17 cellular contexts compared by ENCODE assay signal in genomic region chr20:34747479-34747878, GRCh38.
"Had no signal": no experiment of that assay in that cellular context is flagged by ENCODE, and none has a peak within 500 bp of the region (broad histone marks: within the 10 kb centered on the region; RNA-seq: fewer than 3 reads in every experiment).

No MANE protein-coding gene starts in this region.

- H3K4me3 ChIP-seq: lung, neural progenitor cell, spleen, upper lobe of left lung had no signal

- H3K27me3 ChIP-seq: neural progenitor cell, spleen, upper lobe of left lung had no signal

- ATAC-seq: naive thymus-derived CD8-positive, alpha-beta T cell; stimulated activated naive CD8-positive, alpha-beta T cell treated with anti-CD3 and anti-CD28 coated beads, Interleukin-15, Interleukin-2, amounts not matched to agents 100 U/mL and 50 U/mL, for 24 hours had no signal

- H3K9ac ChIP-seq: neural progenitor cell had no signal

- H3K9me3 Mint-ChIP-seq: activated naive CD4-positive, alpha-beta T cell treated with anti-CD3 and anti-CD28 coated beads for 36 hours; activated naive CD8-positive, alpha-beta T cell treated with anti-CD3 and anti-CD28 coated beads, Interleukin-2, amount 10 ng/mL, durations not matched to agents 7 days and 5 days; naive thymus-derived CD8-positive, alpha-beta T cell; neural progenitor cell had no signal

- DNase-seq: activated CD4-positive, CD25-positive, alpha-beta regulatory T cell treated with anti-CD3 and anti-CD28 coated beads, Interleukin-2, amount 50 U/mL, for 72 hours; activated effector memory CD4-positive, alpha-beta T cell treated with Interleukin-2 at 50 U/mL for 16 hours; activated naive CD4-positive, alpha-beta T cell treated with anti-CD3 and anti-CD28 coated beads for 36 hours; activated naive CD8-positive, alpha-beta T cell treated with anti-CD3 and anti-CD28 coated beads, Interleukin-2, amount 10 ng/mL, durations not matched to agents 7 days and 5 days; foreskin fibroblast; kidney; naive thymus-derived CD8-positive, alpha-beta T cell; posterior cingulate gyrus; retina; spleen; stimulated activated CD4-positive, alpha-beta T cell treated with anti-CD3 and anti-CD28 coated beads, Interleukin-4, amount 100 ng/mL, for 1 hour; stimulated activated naive CD8-positive, alpha-beta T cell treated with anti-CD3 and anti-CD28 coated beads, Interleukin-15, Interleukin-2, amounts not matched to agents 100 U/mL and 50 U/mL, for 24 hours; T-helper 1 cell; upper lobe of left lung; WERI-Rb-1 had no signal

- H3K4me3 Mint-ChIP-seq: activated naive CD4-positive, alpha-beta T cell treated with anti-CD3 and anti-CD28 coated beads for 36 hours; activated naive CD8-positive, alpha-beta T cell treated with anti-CD3 and anti-CD28 coated beads, Interleukin-2, amount 10 ng/mL, durations not matched to agents 7 days and 5 days; naive thymus-derived CD8-positive, alpha-beta T cell; neural progenitor cell had no signal

- H3K4me1 ChIP-seq: neural progenitor cell, spleen, upper lobe of left lung had no signal

- H3K9me3 ChIP-seq: spleen, upper lobe of left lung had no signal

- H3K4me1 Mint-ChIP-seq: neural progenitor cell had no signal

- H3K27me3 Mint-ChIP-seq: activated naive CD8-positive, alpha-beta T cell treated with anti-CD3 and anti-CD28 coated beads, Interleukin-2, amount 10 ng/mL, durations not matched to agents 7 days and 5 days; naive thymus-derived CD8-positive, alpha-beta T cell had no signal

- H3K27ac Mint-ChIP-seq: activated naive CD4-positive, alpha-beta T cell treated with anti-CD3 and anti-CD28 coated beads for 36 hours; activated naive CD8-positive, alpha-beta T cell treated with anti-CD3 and anti-CD28 coated beads, Interleukin-2, amount 10 ng/mL, durations not matched to agents 7 days and 5 days; neural progenitor cell had no signal
